Comparison of ENCODE assay signal across 8 cellular contexts in the genomic region with DNA sequence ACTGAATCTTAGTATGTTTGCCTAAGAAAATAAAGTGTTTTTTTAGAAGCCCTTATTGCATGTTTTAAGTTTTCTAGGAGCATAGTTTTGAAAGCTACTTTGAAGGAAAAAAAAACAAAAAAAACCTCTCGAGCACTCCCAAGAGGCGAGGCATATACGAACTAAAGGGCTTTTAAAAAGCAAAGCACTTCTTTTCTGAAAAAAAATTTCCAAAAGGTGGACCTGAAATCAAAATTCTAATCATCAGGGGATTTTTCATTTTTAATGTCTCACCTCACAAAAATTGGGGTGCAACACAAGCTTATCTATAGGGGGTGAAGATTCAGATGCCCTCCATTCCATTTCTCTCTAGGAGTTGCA. TPM values are rescaled to one million over a fixed set of nuclear protein-coding genes. Genes with fewer than 3 reads are reported as not detected.
DNase-seq lines count a peak whose midpoint lies in the region; ATAC-seq and TF ChIP-seq lines count a peak whose summit lies in the region.

No MANE protein-coding gene starts in this region.

- H3K4me3 ChIP-seq in heart right ventricle (peak overlapping the region; percentile 65 to 93 (median 81)), liver (ENCODE audit: low read depth in 1 of 3, low read length in 3 of 3) (peak overlapping the region; percentile 63 to 85 (median 70)), upper lobe of left lung (peak overlapping the region; percentile 27 to 80 (median 77))

- H3K27ac ChIP-seq in heart right ventricle (peak overlapping the region; percentile 78 to 96 (median 94)), angular gyrus (ENCODE audit: low read depth, low read length) (peak overlapping the region; percentile 88), liver (ENCODE audit: low read depth in 1 of 2, low read length in 2 of 2) (peak overlapping the region; percentile 84 to 94), upper lobe of left lung (peak overlapping the region; percentile 86 to 98 (median 92))

- H3K36me3 ChIP-seq in heart right ventricle (peaks cover 0 to 54% (median 0%) of the 10 kb centered on the region in 9 donors), liver (ENCODE audit: control insufficient read depth in 4 of 4, insufficient read depth in 3 of 4, low read depth in 1 of 4, low read length in 3 of 4) (peaks cover 0 to 2% (median under 1%) of the 10 kb centered on the region in 4 donors), upper lobe of left lung (peaks cover 0 to 10% (median 0%) of the 10 kb centered on the region in 4 donors)

- no peaks in the 10 kb centered on the region for H3K9me3 ChIP-seq in heart right ventricle
- no peaks in the 10 kb centered on the region for H3K9me3 ChIP-seq in liver (ENCODE audit: control insufficient read depth in 4 of 4, low read length in 3 of 4)
- no peaks in the 10 kb centered on the region for H3K9me3 ChIP-seq in upper lobe of left lung

- DNase-seq in heart right ventricle (no peak), left cardiac atrium (no peak), upper lobe of left lung (no peak), NCI-H2196 treated with DMSO at 0.1 percent for 48 hours (lab: John Stamatoyannopoulos, UW; ENCODE audit: unreplicated experiment) (no peak)
- DNase-seq in activated CD4-positive, CD25-positive, alpha-beta regulatory T cell treated with anti-CD3 and anti-CD28 coated beads, Interleukin-2, amount 50 U/mL, for 72 hours, result no peak

- no peak for TF ChIP-seq RAD21 in liver (IDR thresholded peaks at IDR 0.05)

- H3K9ac ChIP-seq in liver (ENCODE audit: low read depth in 1 of 2, low read length in 2 of 2), result peak overlapping the region; percentile 49 to 86

- H3K27me3 ChIP-seq in heart right ventricle, result no peaks in the 10 kb centered on the region
- H3K27me3 ChIP-seq in liver (ENCODE audit: control insufficient read depth in 4 of 4, insufficient read depth in 4 of 4, low read length in 3 of 4), result no peaks in the 10 kb centered on the region
- no peaks in the 10 kb centered on the region for H3K27me3 ChIP-seq in upper lobe of left lung

- TF ChIP-seq EP300 in upper lobe of left lung (IDR thresholded peaks at IDR 0.05), result no peak

- TF ChIP-seq CTCF in heart right ventricle (IDR thresholded peaks at IDR 0.05), result peak in 1 of 9 donors; percentile 7
- TF ChIP-seq CTCF in liver (IDR thresholded peaks at IDR 0.05; ENCODE audit: low read depth, low read length, missing input control), result no peak
- TF ChIP-seq CTCF in upper lobe of left lung (IDR thresholded peaks at IDR 0.05), result no peak

- TF ChIP-seq POLR2A in upper lobe of left lung (IDR thresholded peaks at IDR 0.05), result no peak

- peaks cover 0 to 29% (median 20%) of the 10 kb centered on the region in 9 donors for H3K4me1 ChIP-seq in heart right ventricle
- peaks cover 3 to 9% (median 4%) of the 10 kb centered on the region in 4 donors for H3K4me1 ChIP-seq in liver (ENCODE audit: control insufficient read depth in 4 of 4, insufficient read depth in 4 of 4, low read length in 3 of 4)
- H3K4me1 ChIP-seq in upper lobe of left lung, result peaks cover 11 to 18% (median 15%) of the 10 kb centered on the region in 4 donors

- 14 to 17% methylated on average over 3 of the region's 3 CpGs for WGBS in heart right ventricle, 2 donors
- WGBS in liver, result 9% methylated on average over 3 of the region's 3 CpGs
- WGBS in upper lobe of left lung, 2 donors, result 12 to 26% methylated on average over 3 of the region's 3 CpGs

- intact Hi-C loops in heart right ventricle (cut with DNase I), result loop anchor here in 8 of 10 donors (2.0 to 10.0 kb wide), 5 partner anchors 303 to 893 kb away; partner anchors contain the start of genes CDC7 (in 3 of the 8) and HFM1 (in 1 of the 8)
- intact Hi-C loops in left cardiac atrium (cut with DNase I), result loop anchor here in 1 of 2 donors (10.0 kb wide), 1 partner anchor 793 kb away; the partner anchor contains the start of gene CDC7

- ATAC-seq in heart right ventricle (peak in 2 of 8 donors; percentile 3 to 10), left cardiac atrium (no peak), upper lobe of left lung (ENCODE audit: low FRiP score in 2 of 2) (no peak), GM19397 (IDR thresholded peaks at IDR 0.05; ENCODE audit: unreplicated experiment) (no peak)

TF ChIP-seq in liver, 16 proteins besides CTCF, POLR2A, EP300 and RAD21:
- TF ChIP-seq HNF4A (conservative IDR thresholded peaks at IDR 0.05) (no peak), FOXA2 (IDR thresholded peaks at IDR 0.05) (no peak)

RNA-seq across cellular contexts. Expression of gene GLMN, which starts 0.6 kb away (rescaled TPM):
- total RNA-seq in heart right ventricle (1 to 10 TPM; 4.4 to 7.1 (median 6.0) TPM), left cardiac atrium (1 to 10 TPM; 6.4 to 8.1 TPM), liver (1 to 10 TPM; 3.2 to 3.3 TPM), upper lobe of left lung (10 to 100 TPM in 1 of 6 donors, 1 to 10 TPM in 5; 4.8 to 16.8 (median 6.0) TPM)
- polyA plus RNA-seq in heart right ventricle (10 to 100 TPM in 1 of 2 donors, 1 to 10 TPM in 1; 4.4 to 33.0 TPM), liver (1 to 10 TPM; 1.1 to 3.7 TPM)

RNA-seq across cellular contexts. Expression of gene RPAP2, which starts 0.7 kb away (rescaled TPM):
- 10 to 100 TPM; 18.9 to 27.5 (median 24.5) TPM for total RNA-seq in heart right ventricle
- polyA plus RNA-seq in heart right ventricle, result 1 to 10 TPM; 7.0 to 9.1 TPM
- 10 to 100 TPM; 23.6 to 25.8 TPM for total RNA-seq in left cardiac atrium
- 1 to 10 TPM; 2.7 to 4.9 TPM for total RNA-seq in liver
- polyA plus RNA-seq in liver, result 1 to 10 TPM; 4.0 to 8.6 TPM
- total RNA-seq in upper lobe of left lung, result 10 to 100 TPM in 2 of 6 donors, 1 to 10 TPM in 4; 3.6 to 15.8 (median 5.6) TPM
